ENCODE assay signal across 20 cellular contexts in genomic region chr15:42053914-42054313, GRCh38. TPM values are rescaled to one million over a fixed set of nuclear protein-coding genes. Genes with fewer than 3 reads are reported as not detected.
"Had no signal": no experiment of that assay in that cellular context is flagged by ENCODE, and none has a peak within 500 bp of the region (broad histone marks: within the 10 kb centered on the region; RNA-seq: fewer than 3 reads in every experiment).

No MANE protein-coding gene starts in this region.

- H3K27ac ChIP-seq: esophagus squamous epithelium, parathyroid adenoma, skin epidermis had no signal

- H3K9ac ChIP-seq: parathyroid adenoma had no signal

- H3K4me3 Mint-ChIP-seq: activated CD4-positive, alpha-beta memory T cell treated with anti-CD3 and anti-CD28 coated beads, Interleukin-2, amount 10 ng/mL, durations not matched to agents 7 days and 5 days; activated CD4-positive, alpha-beta T cell treated with anti-CD3 and anti-CD28 coated beads for 36 hours; activated naive CD4-positive, alpha-beta T cell treated with anti-CD3 and anti-CD28 coated beads, Interleukin-2, amount 50 U/mL, for 24 hours; naive thymus-derived CD4-positive, alpha-beta T cell; T-helper 17 cell had no signal

- H2AFZ ChIP-seq: parathyroid adenoma had no signal

- ATAC-seq: activated CD4-positive, alpha-beta T cell treated with anti-CD3 and anti-CD28 coated beads for 36 hours; mucosa of descending colon; naive thymus-derived CD4-positive, alpha-beta T cell; T-helper 17 cell had no signal

- H3K4me1 ChIP-seq: parathyroid adenoma had no signal

- H3K36me3 ChIP-seq: esophagus squamous epithelium had no signal

- H3K9me3 ChIP-seq: esophagus squamous epithelium, mucosa of descending colon had no signal

- H3K79me2 ChIP-seq: parathyroid adenoma had no signal

- H3K36me3 Mint-ChIP-seq: activated naive CD4-positive, alpha-beta T cell treated with anti-CD3 and anti-CD28 coated beads, Interleukin-2, amount 50 U/mL, for 24 hours; naive thymus-derived CD4-positive, alpha-beta T cell had no signal

- H3K4me3 ChIP-seq: esophagus squamous epithelium, mucosa of descending colon, skin epidermis had no signal

- H3K9me3 Mint-ChIP-seq: activated CD4-positive, alpha-beta memory T cell treated with anti-CD3 and anti-CD28 coated beads, Interleukin-2, amount 10 ng/mL, durations not matched to agents 7 days and 5 days; activated naive CD4-positive, alpha-beta T cell treated with anti-CD3 and anti-CD28 coated beads, Interleukin-2, amount 50 U/mL, for 24 hours; naive thymus-derived CD4-positive, alpha-beta T cell had no signal

- DNase-seq: activated CD4-positive, alpha-beta memory T cell treated with anti-CD3 and anti-CD28 coated beads, Interleukin-2, amount 10 ng/mL, durations not matched to agents 7 days and 5 days; activated CD4-positive, alpha-beta T cell treated with anti-CD3 and anti-CD28 coated beads for 36 hours; activated CD8-positive, alpha-beta memory T cell treated with anti-CD3 and anti-CD28 coated beads, Interleukin-2, amount 50 U/mL, for 4 hours; activated effector memory CD4-positive, alpha-beta T cell treated with anti-CD3 and anti-CD28 coated beads, Interleukin-2, amount 50 U/mL, for 16 hours; central memory CD4-positive, alpha-beta T cell; effector CD8-positive, alpha-beta T cell; esophagus squamous epithelium; kidney glomerular epithelial cell; mucosa of descending colon; naive thymus-derived CD4-positive, alpha-beta T cell; stimulated activated CD4-positive, alpha-beta T cell treated with anti-CD3 and anti-CD28 coated beads, Interleukin-4, amount 100 ng/mL, for 24 hours; stimulated activated naive CD4-positive, alpha-beta T cell treated with Interleukin-2 at 50 U/mL for 16 hours; T-helper 17 cell had no signal

- H3K27ac Mint-ChIP-seq: activated CD4-positive, alpha-beta memory T cell treated with anti-CD3 and anti-CD28 coated beads, Interleukin-2, amount 10 ng/mL, durations not matched to agents 7 days and 5 days; activated CD4-positive, alpha-beta T cell treated with anti-CD3 and anti-CD28 coated beads for 36 hours; activated naive CD4-positive, alpha-beta T cell treated with anti-CD3 and anti-CD28 coated beads, Interleukin-2, amount 50 U/mL, for 24 hours; naive thymus-derived CD4-positive, alpha-beta T cell; T-helper 17 cell had no signal

RNA-seq across cellular contexts. Expression of gene PLA2G4E, which starts 33.1 kb away (rescaled TPM):
- total RNA-seq: activated CD4-positive, alpha-beta memory T cell treated with anti-CD3 and anti-CD28 coated beads, Interleukin-2, amount 10 ng/mL, durations not matched to agents 7 days and 5 days; activated CD4-positive, alpha-beta T cell treated with anti-CD3 and anti-CD28 coated beads for 36 hours; endothelial cell of umbilical vein; fibroblast of villous mesenchyme; naive thymus-derived CD4-positive, alpha-beta T cell; T-helper 17 cell; temporal lobe; urinary bladder had no signal
- polyA plus RNA-seq: endothelial cell of umbilical vein; naive thymus-derived CD4-positive, alpha-beta T cell had no signal

RNA-seq across cellular contexts. Expression of gene PLA2G4D, which starts 40.4 kb away (rescaled TPM):
- total RNA-seq: activated CD4-positive, alpha-beta memory T cell treated with anti-CD3 and anti-CD28 coated beads, Interleukin-2, amount 10 ng/mL, durations not matched to agents 7 days and 5 days; activated CD4-positive, alpha-beta T cell treated with anti-CD3 and anti-CD28 coated beads for 36 hours; endothelial cell of umbilical vein; fibroblast of villous mesenchyme; naive thymus-derived CD4-positive, alpha-beta T cell; T-helper 17 cell; temporal lobe; urinary bladder had no signal
- polyA plus RNA-seq: endothelial cell of umbilical vein; naive thymus-derived CD4-positive, alpha-beta T cell had no signal
